7 cellular contexts compared by ENCODE assay signal in the genomic region with DNA sequence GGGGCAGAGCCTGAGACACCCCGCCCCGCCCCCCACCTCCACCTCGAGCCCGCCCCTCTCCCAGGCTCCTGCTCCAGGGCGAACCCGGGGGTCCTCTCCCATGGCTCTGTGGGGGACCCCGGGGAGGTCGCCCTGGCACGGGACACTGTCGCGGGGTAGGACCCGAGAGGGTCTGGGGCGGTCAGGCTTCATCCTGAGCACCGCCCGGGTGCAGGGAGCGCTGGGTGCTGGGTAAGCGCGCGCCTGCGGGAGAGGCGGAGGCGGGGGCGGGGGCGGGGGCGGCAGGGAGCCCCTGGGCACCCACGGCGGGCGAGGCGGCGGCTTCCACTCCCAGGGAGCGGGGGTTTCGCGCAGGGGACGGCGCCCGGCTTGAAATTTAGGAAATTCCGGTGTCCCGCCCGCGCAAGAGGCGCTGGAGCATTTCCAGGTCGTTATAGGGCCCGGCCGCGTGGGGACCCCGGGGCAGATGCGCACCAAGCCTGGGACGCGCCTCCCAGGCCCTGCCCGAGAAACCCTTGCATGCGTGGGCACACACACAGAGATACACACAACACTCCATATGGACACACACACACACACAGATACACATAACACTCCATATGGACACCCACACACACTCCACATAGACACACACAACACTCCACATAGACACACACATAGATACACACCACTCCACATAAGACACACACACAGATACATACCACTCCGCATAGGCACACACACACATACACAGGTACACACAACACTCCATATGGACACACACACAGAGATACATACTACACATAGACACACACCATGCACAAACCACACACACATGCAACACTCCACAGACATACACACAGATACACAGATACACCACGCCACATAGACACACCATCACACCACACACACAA. TPM values are rescaled to one million over a fixed set of nuclear protein-coding genes. Genes with fewer than 3 reads are reported as not detected.
DNase-seq lines count a peak whose midpoint lies in the region; ATAC-seq and TF ChIP-seq lines count a peak whose summit lies in the region.

No MANE protein-coding gene starts in this region.

- no peak overlapping the region for H3K4me3 Mint-ChIP-seq in T-cell

- H3K27me3 Mint-ChIP-seq in T-cell, result peaks cover 5 to 16% of the 10 kb centered on the region in 2 donors

- H3K4me2 ChIP-seq in GM23248 (ENCODE audit: unreplicated experiment) (no peak overlapping the region), osteoblast (ENCODE audit: insufficient read depth, low read length) (no peak overlapping the region)

- H3K27ac Mint-ChIP-seq in T-cell, result no peak overlapping the region

- H3K9me2 ChIP-seq in GM23248 (ENCODE audit: insufficient read depth), result no peaks in the 10 kb centered on the region

- H3K36me3 Mint-ChIP-seq in T-cell, result peaks cover 4% of the 10 kb centered on the region

- H3K4me3 ChIP-seq in GM23248 (no peak overlapping the region), coronary artery (peak overlapping the region; percentile 65), osteoblast (ENCODE audit: insufficient read depth, low read length) (no peak overlapping the region)

- H3K79me2 ChIP-seq in GM23248 (ENCODE audit: insufficient read depth), result no peaks in the 10 kb centered on the region
- no peaks in the 10 kb centered on the region for H3K79me2 ChIP-seq in osteoblast (ENCODE audit: insufficient read depth, low read length)

- CTCF ChIA-PET in T-cell (lab: Charles Lee), result no interaction called here

- 11 to 21% methylated on average over 16 to 19 of the region's 53 CpGs for WGBS in GM23248 (ENCODE audit: low coverage in 1 of 2, low lambda C conversion rate in 2 of 2, missing lambda C conversion rate in 2 of 2), 2 experiments

- no peaks in the 10 kb centered on the region for H4K20me1 ChIP-seq in GM23248 (ENCODE audit: insufficient read depth)
- no peaks in the 10 kb centered on the region for H4K20me1 ChIP-seq in osteoblast (ENCODE audit: insufficient read depth, low read length)

- H3K27ac ChIP-seq in GM23248 (no peak overlapping the region), coronary artery (no peak overlapping the region), osteoblast (ENCODE audit: low read depth, low read length) (no peak overlapping the region)

- H3K9ac ChIP-seq in GM23248, result no peak overlapping the region

- DNase-seq in GM23248 (peak; percentile 49), T-cell (peak in 29 of 34 experiments; percentile 16 to 68 (median 36)), coronary artery (ENCODE audit: low spot score) (peak; percentile 62), osteoblast (ENCODE audit: insufficient read length, low spot score, missing footprints) (peak; percentile 79), NCI-H1436 (lab: John Stamatoyannopoulos, UW) (no peak), HPDE6-E6E7 (ENCODE audit: extremely low spot score) (no peak), RKO (ENCODE audit: low spot score) (no peak)

- H3K36me3 ChIP-seq in GM23248 (ENCODE audit: low read depth) (no peaks in the 10 kb centered on the region), osteoblast (ENCODE audit: insufficient read depth, low read length) (no peaks in the 10 kb centered on the region)

- POLR2A ChIA-PET in T-cell (lab: Charles Lee), result no interaction called here

- no peaks in the 10 kb centered on the region for H3F3A ChIP-seq in GM23248 (ENCODE audit: insufficient read depth)

- ATAC-seq in T-cell (replicated peaks in 1 of 4), result peak; percentile 58 to 66 (median 60)

- H3K27me3 ChIP-seq in GM23248 (replicated peaks; ENCODE audit: insufficient read depth) (peaks cover 28% of the 10 kb centered on the region), osteoblast (ENCODE audit: insufficient read depth, low read length) (peaks cover 27% of the 10 kb centered on the region)

- no peak for TF ChIP-seq CTCF in coronary artery (IDR thresholded peaks at IDR 0.05)
- TF ChIP-seq CTCF in osteoblast (IDR thresholded peaks at IDR 0.05; ENCODE audit: extremely low read depth, low read depth, low read length), result no peak

- H3K9me3 Mint-ChIP-seq in T-cell, result peaks cover 8 to 16% (median 11%) of the 10 kb centered on the region in 3 donors

- H2AFZ ChIP-seq in GM23248 (no peak overlapping the region), osteoblast (ENCODE audit: low read length) (no peak overlapping the region)

- no peaks in the 10 kb centered on the region for H3K4me1 ChIP-seq in GM23248 (ENCODE audit: insufficient read depth)
- H3K4me1 ChIP-seq in osteoblast (ENCODE audit: insufficient read depth, low read length), result no peaks in the 10 kb centered on the region

- in situ Hi-C loops in GM23248 (cut with MboI), result no loop called here

- peaks cover 0 to 12% (median 8%) of the 10 kb centered on the region in 3 donors for H3K4me1 Mint-ChIP-seq in T-cell

- H3K9me3 ChIP-seq in GM23248 (ENCODE audit: low read depth) (no peaks in the 10 kb centered on the region), osteoblast (ENCODE audit: low read depth, low read length) (peaks cover 5% of the 10 kb centered on the region)

RNA-seq across cellular contexts. Expression of a gene that starts 48.7 kb away (rescaled TPM):
- total RNA-seq in GM23248 (2014; rRNA removed; shearing (Covaris generic)), result 6.8 and 7.8 TPM in 2 replicates
- polyA plus RNA-seq in GM23248 (2016; fragmentation: Nextera tagmentation; extraction: Ambion mirVana), result 7.8 and 8.4 TPM in 2 replicates
- total RNA-seq in T-cell, result 10 to 100 TPM; 10.4 to 19.2 (median 16.4) TPM
- 2.9 and 3.2 TPM in 2 replicates for total RNA-seq in osteoblast

RNA-seq across cellular contexts. Expression of a gene that starts 52.6 kb away (rescaled TPM):
- 0.32 TPM in 1 of 2 replicates, not detected in the other for total RNA-seq in GM23248 (2014; rRNA removed; shearing (Covaris generic))
- 1.2 and 1.3 TPM in 2 replicates for polyA plus RNA-seq in GM23248 (2016; fragmentation: Nextera tagmentation; extraction: Ambion mirVana)
- total RNA-seq in T-cell (1 to 10 TPM; 1.5 to 4.2 (median 2.8) TPM), osteoblast (1.1 and 1.2 TPM in 2 replicates)

Comparison
In these comparisons a context has a peak if more than half of its experiments do, and no peak if none do; other contexts are left out.
1. DNase-seq: peak in GM23248 (single experiment), T-cell (29 of 34), coronary artery (single experiment) and osteoblast (single experiment); none in NCI-H1436 (single experiment), HPDE6-E6E7 (single experiment) and RKO (single experiment).